In the genomic region with DNA sequence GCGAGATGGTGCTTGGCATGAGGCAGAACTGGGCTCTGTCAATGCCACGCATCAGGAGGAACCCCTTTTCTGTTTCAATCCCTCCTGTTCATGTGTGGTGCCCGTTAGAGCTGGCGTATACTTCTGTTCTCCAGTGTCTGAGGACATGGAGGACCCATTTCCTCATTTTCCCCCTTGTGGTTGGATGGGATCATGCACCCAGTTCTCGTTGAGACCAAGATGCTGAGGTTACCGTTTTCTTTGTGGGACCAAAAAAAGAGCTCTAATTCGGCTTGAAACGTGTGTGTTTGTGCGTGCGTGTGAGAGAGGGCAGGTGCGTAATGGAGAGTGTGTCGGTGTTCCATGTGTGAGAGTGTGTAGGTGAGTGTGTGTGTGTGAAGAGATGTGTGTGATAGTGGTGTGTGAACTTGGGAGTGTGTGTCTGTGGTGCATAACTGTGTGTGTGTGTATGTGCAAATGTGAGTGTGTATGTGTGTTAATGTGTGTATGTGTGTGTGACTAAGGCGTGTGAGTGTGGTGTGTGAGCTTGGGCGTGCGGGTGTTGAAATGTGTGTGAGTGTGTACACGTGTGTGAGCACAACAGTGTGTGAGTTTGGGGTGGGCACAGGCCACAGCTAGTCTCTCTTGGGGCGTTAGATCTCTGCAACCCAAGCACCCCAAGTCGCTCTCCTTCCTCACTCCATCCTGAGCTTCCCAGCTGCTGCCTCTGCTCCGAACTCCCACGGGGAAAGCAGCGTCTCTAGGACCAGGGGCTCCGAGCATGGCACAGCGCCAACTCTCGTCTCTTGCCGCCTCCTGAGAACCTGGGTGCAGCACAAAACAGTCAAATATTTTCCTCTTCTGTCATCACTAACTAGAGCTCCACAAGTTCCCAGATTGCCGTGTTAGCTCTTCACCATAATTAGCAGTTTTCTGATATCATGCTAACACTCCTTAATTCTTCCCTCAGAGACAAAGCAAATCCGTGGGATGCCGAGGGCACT, we compare ENCODE assay signal across 1 cellular context.
TF ChIP-seq lines count a peak whose summit lies in the region.

No MANE protein-coding gene starts in this region.

TF ChIP-seq in WTC11, 78 proteins besides CTCF, POLR2A, EP300 and RAD21 (continued from another document):
- TF ChIP-seq, protein P1, sequence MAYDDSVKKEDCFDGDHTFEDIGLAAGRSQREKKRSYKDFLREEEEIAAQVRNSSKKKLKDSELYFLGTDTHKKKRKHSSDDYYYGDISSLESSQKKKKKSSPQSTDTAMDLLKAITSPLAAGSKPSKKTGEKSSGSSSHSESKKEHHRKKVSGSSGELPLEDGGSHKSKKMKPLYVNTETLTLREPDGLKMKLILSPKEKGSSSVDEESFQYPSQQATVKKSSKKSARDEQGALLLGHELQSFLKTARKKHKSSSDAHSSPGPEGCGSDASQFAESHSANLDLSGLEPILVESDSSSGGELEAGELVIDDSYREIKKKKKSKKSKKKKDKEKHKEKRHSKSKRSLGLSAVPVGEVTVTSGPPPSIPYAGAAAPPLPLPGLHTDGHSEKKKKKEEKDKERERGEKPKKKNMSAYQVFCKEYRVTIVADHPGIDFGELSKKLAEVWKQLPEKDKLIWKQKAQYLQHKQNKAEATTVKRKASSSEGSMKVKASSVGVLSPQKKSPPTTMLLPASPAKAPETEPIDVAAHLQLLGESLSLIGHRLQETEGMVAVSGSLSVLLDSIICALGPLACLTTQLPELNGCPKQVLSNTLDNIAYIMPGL (CRISPR knock-in tag; IDR thresholded peaks at IDR 0.05) = no peak
